ENCODE assay signal across 17 cellular contexts in genomic region chr1:219699870-219700269, GRCh38.
DNase-seq lines count a peak whose midpoint lies in the region; ATAC-seq, FAIRE-seq and TF ChIP-seq lines count a peak whose summit lies in the region.
"Had no signal": no experiment of that assay in that cellular context is flagged by ENCODE, and none has a peak within 500 bp of the region (broad histone marks: within the 10 kb centered on the region; RNA-seq: fewer than 3 reads in every experiment).

No MANE protein-coding gene starts in this region.

- no peak overlapping the region for H4K5ac ChIP-seq in IMR-90 (ENCODE audit: low read depth, low read length)

- no peak for TF ChIP-seq RAD21 in IMR-90 (IDR thresholded peaks at IDR 0.05; ENCODE audit: low read length)

- ATAC-seq in IMR-90 (ENCODE audit: low read depth) = peak; percentile 42; the same call in 1 of the 2 replicates
- no peak for ATAC-seq in HG03159 (IDR thresholded peaks at IDR 0.05; ENCODE audit: unreplicated experiment)

- H3K27ac Mint-ChIP-seq in progenitor cell of endocrine pancreas = no peak overlapping the region
- H3K27ac Mint-ChIP-seq: activated naive CD8-positive, alpha-beta T cell treated with anti-CD3 and anti-CD28 coated beads, Interleukin-2, amount 10 ng/mL, durations not matched to agents 7 days and 5 days; activated T-cell treated with anti-CD3 and anti-CD28 coated beads, Interleukin-2, amount 50 U/mL, for 24 hours had no signal

- no peaks in the 10 kb centered on the region for H4K20me1 ChIP-seq in IMR-90 (ENCODE audit: insufficient read depth, low read length)

- H3K4me1 Mint-ChIP-seq in progenitor cell of endocrine pancreas (ENCODE audit: low read depth) = no peaks in the 10 kb centered on the region
- H3K4me1 Mint-ChIP-seq: activated naive CD8-positive, alpha-beta T cell treated with anti-CD3 and anti-CD28 coated beads, Interleukin-2, amount 10 ng/mL, durations not matched to agents 7 days and 5 days had no signal

- no peak overlapping the region for H3K23ac ChIP-seq in IMR-90 (ENCODE audit: low read depth, low read length)

- no peaks in the 10 kb centered on the region for H3K36me3 ChIP-seq in IMR-90 (ENCODE audit: control insufficient read depth, insufficient read depth, low read length)
- H3K36me3 ChIP-seq: stomach had no signal

- WGBS in IMR-90 (ENCODE audit: extremely low coverage in 2 of 2, insufficient read length in 1 of 2), 2 experiments = 37% methylated on average over 3 of the region's 5 CpGs; no CpG with 5 or more reads in 1 of the 2 experiments

- POLR2A ChIA-PET in IMR-90 (lab: Charles Lee; ENCODE audit: unreplicated experiment) = no interaction called here

- no peaks in the 10 kb centered on the region for H3K9me3 Mint-ChIP-seq in progenitor cell of endocrine pancreas (ENCODE audit: low read depth)
- H3K9me3 Mint-ChIP-seq: activated naive CD8-positive, alpha-beta T cell treated with anti-CD3 and anti-CD28 coated beads, Interleukin-2, amount 10 ng/mL, durations not matched to agents 7 days and 5 days had no signal

- no peak overlapping the region for H2AK5ac ChIP-seq in IMR-90 (ENCODE audit: low read depth, low read length)

- H3K9ac ChIP-seq in IMR-90 (ENCODE audit: low read depth, low read length) = no peak overlapping the region
- H3K9ac ChIP-seq: parathyroid adenoma had no signal

- H2BK20ac ChIP-seq in IMR-90 (ENCODE audit: low read depth, low read length) = no peak overlapping the region

- no peaks in the 10 kb centered on the region for H3K9me1 ChIP-seq in IMR-90 (ENCODE audit: insufficient read depth, low read length)

- no peak overlapping the region for H2BK15ac ChIP-seq in IMR-90 (ENCODE audit: low read depth, low read length)

- no peak overlapping the region for H2AK9ac ChIP-seq in IMR-90 (replicated peaks; ENCODE audit: low read depth, low read length, poor library complexity)

- no TSS peak for BruUV-seq in IMR-90 (replicated peaks; lab: Mats Ljungman, UMichigan)

- H3K4me3 ChIP-seq in IMR-90 (ENCODE audit: insufficient read depth, low read depth, low read length) = no peak overlapping the region
- no peak overlapping the region for H3K4me3 ChIP-seq in astrocyte of the spinal cord (ENCODE audit: low read depth, low read length)
- H3K4me3 ChIP-seq: coronary artery, stomach had no signal

- H3K27me3 ChIP-seq in IMR-90 (ENCODE audit: control insufficient read depth, insufficient read depth, low read length) = no peaks in the 10 kb centered on the region
- H3K27me3 ChIP-seq: stomach had no signal

- H3K14ac ChIP-seq in IMR-90 (replicated peaks; ENCODE audit: low read depth, low read length) = no peak overlapping the region

- intact Hi-C loops in IMR-90 (cut with micrococcal nuclease) = no loop called here

- CTCF ChIA-PET in IMR-90 (lab: Yijun Ruan, JAX) = no interaction called here

- H4K91ac ChIP-seq in IMR-90 (ENCODE audit: insufficient read depth, low read depth, low read length) = no peak overlapping the region

- no peaks in the 10 kb centered on the region for H3K9me3 ChIP-seq in IMR-90 (ENCODE audit: control insufficient read depth, insufficient read depth, low read length)
- H3K9me3 ChIP-seq: stomach had no signal

- H3K4me3 Mint-ChIP-seq in progenitor cell of endocrine pancreas (ENCODE audit: low read depth) = no peak overlapping the region
- H3K4me3 Mint-ChIP-seq: activated naive CD8-positive, alpha-beta T cell treated with anti-CD3 and anti-CD28 coated beads, Interleukin-2, amount 10 ng/mL, durations not matched to agents 7 days and 5 days; activated T-cell treated with anti-CD3 and anti-CD28 coated beads, Interleukin-2, amount 50 U/mL, for 24 hours had no signal

- H2BK5ac ChIP-seq in IMR-90 (ENCODE audit: low read depth, low read length, poor library complexity, severe bottlenecking) = no peak overlapping the region

- no peaks in the 10 kb centered on the region for H3K27me3 Mint-ChIP-seq in progenitor cell of endocrine pancreas
- H3K27me3 Mint-ChIP-seq: activated naive CD8-positive, alpha-beta T cell treated with anti-CD3 and anti-CD28 coated beads, Interleukin-2, amount 10 ng/mL, durations not matched to agents 7 days and 5 days; activated T-cell treated with anti-CD3 and anti-CD28 coated beads, Interleukin-2, amount 50 U/mL, for 24 hours had no signal

- TF ChIP-seq POLR2A in IMR-90 (IDR thresholded peaks at IDR 0.05; ENCODE audit: low read depth, low read length) = no peak

- peak; percentile 55 for FAIRE-seq in D721Med (lab: Jason Lieb, UNC)
- FAIRE-seq: TTC549 had no signal

- H4K8ac ChIP-seq in IMR-90 (ENCODE audit: low read depth in 2 of 2, low read length in 2 of 2) = no peak overlapping the region

- H3K4me2 ChIP-seq in IMR-90 (ENCODE audit: low read depth, low read length) = no peak overlapping the region

- H2AFZ ChIP-seq in IMR-90 (replicated peaks; ENCODE audit: low read length, poor library complexity) = no peak overlapping the region
- H2AFZ ChIP-seq: parathyroid adenoma had no signal

- DNase-seq in D721Med (ENCODE audit: insufficient read length, low spot score) = no peak
- peak; percentile 74 for DNase-seq in IMR-90
- DNase-seq in astrocyte of the spinal cord (ENCODE audit: low read depth, low spot score) = peak; percentile 85
- DNase-seq in kidney tubule cell (ENCODE audit: low spot score) = peak; percentile 26
- DNase-seq in progenitor cell of endocrine pancreas (ENCODE audit: low spot score, unreplicated experiment) = no peak
- DNase-seq in AG08396 (ENCODE audit: low spot score) = no peak
- no peak for DNase-seq in stimulated activated CD4-positive, alpha-beta T cell treated with anti-CD3 and anti-CD28 coated beads, Interleukin-4, amount 100 ng/mL, for 24 hours
- DNase-seq: activated naive CD8-positive, alpha-beta T cell treated with anti-CD3 and anti-CD28 coated beads, Interleukin-2, amount 10 ng/mL, durations not matched to agents 7 days and 5 days; activated T-cell treated with anti-CD3 and anti-CD28 coated beads, Interleukin-2, amount 50 U/mL, for 24 hours; erythroblast; NCI-H1417 treated with DMSO at 0.1 percent for 48 hours; NCI-H2227 treated with DMSO at 0.1 percent for 48 hours; stomach had no signal

- no peak overlapping the region for H3K4ac ChIP-seq in IMR-90 (ENCODE audit: low read depth, low read length)

- H3K56ac ChIP-seq in IMR-90 (ENCODE audit: extremely low read depth, insufficient read depth, low read length) = no peak overlapping the region

- TF ChIP-seq CTCF in D721Med (IDR thresholded peaks at IDR 0.05; ENCODE audit: insufficient read depth, missing control alignments) (no peak), IMR-90 (conservative IDR thresholded peaks at IDR 0.05; ENCODE audit: low read depth, low read length) (no peak), astrocyte of the spinal cord (IDR thresholded peaks at IDR 0.05; ENCODE audit: low read depth, low read length) (no peak), progenitor cell of endocrine pancreas (IDR thresholded peaks at IDR 0.05; ENCODE audit: unreplicated experiment) (no peak)

- dilution Hi-C loops in IMR-90 (cut with HindIII; ENCODE audit: low sequenced_read_pairs, unreplicated experiment) = no loop called here

- in situ Hi-C loops in IMR-90 (cut with MboI; ENCODE audit: low sequenced_read_pairs) = no loop called here
- in situ Hi-C loops in astrocyte of the spinal cord (cut with HindIII; ENCODE audit: low sequenced_read_pairs) = no loop called here

- H3K18ac ChIP-seq in IMR-90 (ENCODE audit: low read depth, low read length) = no peak overlapping the region

- no peaks in the 10 kb centered on the region for H3K4me1 ChIP-seq in IMR-90 (ENCODE audit: control insufficient read depth, insufficient read depth, low read length)
- H3K4me1 ChIP-seq: parathyroid adenoma, stomach had no signal

- H3K27ac ChIP-seq in IMR-90 (ENCODE audit: insufficient read depth, low read length) = no peak overlapping the region
- H3K27ac ChIP-seq: coronary artery, parathyroid adenoma, stomach had no signal

- no peak overlapping the region for H2BK120ac ChIP-seq in IMR-90 (ENCODE audit: low read depth, low read length)

- no peaks in the 10 kb centered on the region for H3K36me3 Mint-ChIP-seq in progenitor cell of endocrine pancreas (ENCODE audit: insufficient read depth)
- H3K36me3 Mint-ChIP-seq: activated naive CD8-positive, alpha-beta T cell treated with anti-CD3 and anti-CD28 coated beads, Interleukin-2, amount 10 ng/mL, durations not matched to agents 7 days and 5 days had no signal

- H3K79me1 ChIP-seq in IMR-90 (ENCODE audit: low read depth in 1 of 2, low read length in 2 of 2) = no peaks in the 10 kb centered on the region

TF ChIP-seq in IMR-90, 13 proteins besides CTCF, POLR2A, EP300 and RAD21 (continues in another document):
- TF ChIP-seq ELK1 (IDR thresholded peaks at IDR 0.05; ENCODE audit: borderline replicate concordance, low read depth, low read length) (no peak), RFX5 (IDR thresholded peaks at IDR 0.05; ENCODE audit: low read depth, low read length) (no peak), RCOR1 (IDR thresholded peaks at IDR 0.05; ENCODE audit: insufficient replicate concordance, low read length) (no peak), MAFK (IDR thresholded peaks at IDR 0.05; ENCODE audit: low read depth, low read length) (no peak), NFE2L2 (IDR thresholded peaks at IDR 0.05; ENCODE audit: low read depth, low read length) (no peak), CEBPB (IDR thresholded peaks at IDR 0.05; ENCODE audit: low read depth, low read length) (no peak), BHLHE40 (IDR thresholded peaks at IDR 0.05; ENCODE audit: low read depth, low read length) (no peak), USF2 (IDR thresholded peaks at IDR 0.05; ENCODE audit: low read depth, low read length) (no peak), CHD1 (IDR thresholded peaks at IDR 0.05; ENCODE audit: low read depth, low read length) (no peak), FOS (IDR thresholded peaks at IDR 0.05; ENCODE audit: low read depth, low read length) (no peak), MXI1 (IDR thresholded peaks at IDR 0.05; ENCODE audit: borderline replicate concordance, low read depth, low read length) (no peak), SMC3 (IDR thresholded peaks at IDR 0.05; ENCODE audit: low read depth, low read length) (no peak)

Comparison
In these comparisons a context has a peak if more than half of its experiments do, and no peak if none do; other contexts are left out.
1. DNase-seq: peak in IMR-90 (single experiment), astrocyte of the spinal cord (single experiment) and kidney tubule cell (single experiment); none in D721Med (single experiment), progenitor cell of endocrine pancreas (single experiment), AG08396 (single experiment) and stimulated activated CD4-positive, alpha-beta T cell treated with anti-CD3 and anti-CD28 coated beads, Interleukin-4, amount 100 ng/mL, for 24 hours (single experiment).